Comparison of ENCODE assay signal across 1 cellular context in the genomic region with DNA sequence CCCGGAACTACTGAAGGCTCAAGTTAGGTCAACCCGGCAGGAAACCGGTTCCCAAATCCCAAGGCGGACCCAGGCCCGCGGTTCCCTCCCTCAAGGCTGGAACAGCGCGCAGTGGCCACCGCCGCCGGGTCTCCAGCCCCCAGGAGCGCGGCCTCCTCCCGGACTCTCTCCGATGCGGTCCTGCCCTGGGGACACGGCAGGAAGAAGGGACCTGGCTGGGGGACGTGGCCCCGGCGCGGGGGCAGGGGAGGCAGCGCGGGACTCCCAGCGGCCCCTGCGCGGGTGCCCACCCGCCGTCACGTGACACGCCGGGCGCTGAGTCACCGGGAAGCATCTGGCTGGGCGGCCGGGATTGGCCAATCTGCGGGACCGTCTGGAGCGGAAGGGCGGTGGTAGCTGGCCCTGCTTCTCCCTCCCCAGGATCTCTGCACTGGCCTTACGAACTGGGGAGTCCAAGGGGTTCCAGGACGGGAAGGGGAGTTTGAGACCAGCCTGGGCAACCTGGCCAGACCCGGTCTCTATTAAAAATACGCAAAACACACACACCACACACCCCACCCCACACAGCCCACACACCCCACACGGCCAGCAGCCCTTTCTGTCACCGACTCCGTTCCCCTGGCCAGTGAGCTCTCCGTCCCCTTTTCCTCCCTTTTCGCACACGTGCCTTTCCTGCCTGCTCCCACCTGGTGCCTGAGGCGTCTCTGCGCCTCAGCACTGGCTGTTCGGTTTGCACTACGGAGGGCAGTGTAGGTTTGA.
TF ChIP-seq lines count a peak whose summit lies in the region.

No MANE protein-coding gene starts in this region.

TF ChIP-seq in GM23338, 12 proteins besides CTCF, POLR2A, EP300 and RAD21:
- TF ChIP-seq POLR2AphosphoS5 (IDR thresholded peaks at IDR 0.05; ENCODE audit: low read depth) (peak; percentile 72), CREB1 (CRISPR knock-in tag; IDR thresholded peaks at IDR 0.05; ENCODE audit: low read depth) (peak; percentile 74), NANOG (IDR thresholded peaks at IDR 0.05; ENCODE audit: borderline replicate concordance) (no peak), EZH2phosphoT487 (IDR thresholded peaks at IDR 0.05; ENCODE audit: unreplicated experiment) (no peak), ETS1 (IDR thresholded peaks at IDR 0.05) (0 out of 2 replicates have a peak, but pooled peaks have one; percentile 36)
